ENCODE assay signal across 1 cellular context in genomic region chr17:42609182-42609813, GRCh38.
A peak's percentile ranks its signal among the peaks of the same experiment; 100 is the strongest.
TF ChIP-seq lines count a peak whose summit lies in the region.

Gene RETREG3, minus strand, starts transcription at chr17:42609374. Its CDS starts 50 bp downstream, at chr17:42609324.
Gene TUBG1, plus strand, starts transcription at chr17:42609683. Its CDS starts 55 bp downstream, at chr17:42609738.

TF ChIP-seq in SK-N-SH, 30 proteins besides CTCF, POLR2A, EP300 and RAD21 (continued from another document):
- 0 out of 2 replicates have a peak, but pooled peaks have one; percentile 5 for TF ChIP-seq REST (IDR thresholded peaks at IDR 0.05; ENCODE audit: low read depth, low read length)
- TF ChIP-seq MXI1 (IDR thresholded peaks at IDR 0.05; ENCODE audit: low read depth, low read length): peak; percentile 81
- no peak; the same call in 1 of the 2 replicates for TF ChIP-seq SMC3 (IDR thresholded peaks at IDR 0.05; ENCODE audit: low read depth, low read length)
- no peak for TF ChIP-seq FOXM1 (IDR thresholded peaks at IDR 0.05; ENCODE audit: low read depth)
- TF ChIP-seq TAF1 (IDR thresholded peaks at IDR 0.05; ENCODE audit: borderline replicate concordance, low read depth, low read length): no peak; the same call in none of the 2 replicates
- no peak for TF ChIP-seq JUND (IDR thresholded peaks at IDR 0.05)
- TF ChIP-seq FOXJ3 (CRISPR knock-in tag; IDR thresholded peaks at IDR 0.05): no peak
- TF ChIP-seq POLR2AphosphoS5 (IDR thresholded peaks at IDR 0.05; ENCODE audit: low read depth, low read length): peak; percentile 75
- TF ChIP-seq USF1 (IDR thresholded peaks at IDR 0.05; ENCODE audit: borderline replicate concordance, low read depth): no peak
